Comparison of ENCODE assay signal across 1 cellular context in the genomic region with DNA sequence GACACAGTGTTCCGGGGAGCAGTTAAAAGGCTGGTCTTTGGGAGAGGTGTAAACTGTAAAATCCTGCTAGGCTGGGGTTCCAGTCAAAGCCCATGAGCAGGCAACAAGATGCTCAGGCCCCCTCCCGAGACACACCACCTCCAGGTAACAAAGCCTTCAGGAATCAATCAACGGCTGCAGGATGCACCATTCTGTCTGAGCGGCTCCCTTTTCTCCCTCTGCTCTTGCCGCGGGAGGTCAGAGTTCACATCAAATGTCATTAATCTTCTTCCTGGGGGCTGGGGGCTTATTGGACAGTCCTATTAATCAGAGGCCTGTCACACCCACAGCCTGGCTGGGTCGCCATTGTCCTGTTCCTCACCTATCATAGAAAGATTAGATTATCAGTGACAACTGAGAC.
TF ChIP-seq lines count a peak whose summit lies in the region.

No MANE protein-coding gene starts in this region.

TF ChIP-seq in GM23338, 12 proteins besides CTCF, POLR2A, EP300 and RAD21:
- TF ChIP-seq, protein P1, sequence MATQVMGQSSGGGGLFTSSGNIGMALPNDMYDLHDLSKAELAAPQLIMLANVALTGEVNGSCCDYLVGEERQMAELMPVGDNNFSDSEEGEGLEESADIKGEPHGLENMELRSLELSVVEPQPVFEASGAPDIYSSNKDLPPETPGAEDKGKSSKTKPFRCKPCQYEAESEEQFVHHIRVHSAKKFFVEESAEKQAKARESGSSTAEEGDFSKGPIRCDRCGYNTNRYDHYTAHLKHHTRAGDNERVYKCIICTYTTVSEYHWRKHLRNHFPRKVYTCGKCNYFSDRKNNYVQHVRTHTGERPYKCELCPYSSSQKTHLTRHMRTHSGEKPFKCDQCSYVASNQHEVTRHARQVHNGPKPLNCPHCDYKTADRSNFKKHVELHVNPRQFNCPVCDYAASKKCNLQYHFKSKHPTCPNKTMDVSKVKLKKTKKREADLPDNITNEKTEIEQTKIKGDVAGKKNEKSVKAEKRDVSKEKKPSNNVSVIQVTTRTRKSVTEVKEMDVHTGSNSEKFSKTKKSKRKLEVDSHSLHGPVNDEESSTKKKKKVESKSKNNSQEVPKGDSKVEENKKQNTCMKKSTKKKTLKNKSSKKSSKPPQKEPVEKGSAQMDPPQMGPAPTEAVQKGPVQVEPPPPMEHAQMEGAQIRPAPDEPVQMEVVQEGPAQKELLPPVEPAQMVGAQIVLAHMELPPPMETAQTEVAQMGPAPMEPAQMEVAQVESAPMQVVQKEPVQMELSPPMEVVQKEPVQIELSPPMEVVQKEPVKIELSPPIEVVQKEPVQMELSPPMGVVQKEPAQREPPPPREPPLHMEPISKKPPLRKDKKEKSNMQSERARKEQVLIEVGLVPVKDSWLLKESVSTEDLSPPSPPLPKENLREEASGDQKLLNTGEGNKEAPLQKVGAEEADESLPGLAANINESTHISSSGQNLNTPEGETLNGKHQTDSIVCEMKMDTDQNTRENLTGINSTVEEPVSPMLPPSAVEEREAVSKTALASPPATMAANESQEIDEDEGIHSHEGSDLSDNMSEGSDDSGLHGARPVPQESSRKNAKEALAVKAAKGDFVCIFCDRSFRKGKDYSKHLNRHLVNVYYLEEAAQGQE (IDR thresholded peaks at IDR 0.05; ENCODE audit: unreplicated experiment): no peak
- TF ChIP-seq JUNB (IDR thresholded peaks at IDR 0.05; ENCODE audit: unreplicated experiment) (no peak), EZH2 (IDR thresholded peaks at IDR 0.05; ENCODE audit: low read depth, unreplicated experiment) (no peak), NANOG (IDR thresholded peaks at IDR 0.05; ENCODE audit: borderline replicate concordance) (no peak), POLR2AphosphoS5 (IDR thresholded peaks at IDR 0.05; ENCODE audit: low read depth) (no peak), STAT1 (IDR thresholded peaks at IDR 0.05; ENCODE audit: unreplicated experiment) (no peak), EZH2phosphoT487 (IDR thresholded peaks at IDR 0.05; ENCODE audit: unreplicated experiment) (no peak), ZNF331 (CRISPR knock-in tag; IDR thresholded peaks at IDR 0.05; ENCODE audit: low read depth) (no peak), CREB1 (CRISPR knock-in tag; IDR thresholded peaks at IDR 0.05; ENCODE audit: low read depth) (no peak), ZNF114 (CRISPR knock-in tag; IDR thresholded peaks at IDR 0.05) (no peak)
- TF ChIP-seq, protein P2, sequence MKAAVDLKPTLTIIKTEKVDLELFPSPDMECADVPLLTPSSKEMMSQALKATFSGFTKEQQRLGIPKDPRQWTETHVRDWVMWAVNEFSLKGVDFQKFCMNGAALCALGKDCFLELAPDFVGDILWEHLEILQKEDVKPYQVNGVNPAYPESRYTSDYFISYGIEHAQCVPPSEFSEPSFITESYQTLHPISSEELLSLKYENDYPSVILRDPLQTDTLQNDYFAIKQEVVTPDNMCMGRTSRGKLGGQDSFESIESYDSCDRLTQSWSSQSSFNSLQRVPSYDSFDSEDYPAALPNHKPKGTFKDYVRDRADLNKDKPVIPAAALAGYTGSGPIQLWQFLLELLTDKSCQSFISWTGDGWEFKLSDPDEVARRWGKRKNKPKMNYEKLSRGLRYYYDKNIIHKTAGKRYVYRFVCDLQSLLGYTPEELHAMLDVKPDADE (IDR thresholded peaks at IDR 0.05): no peak
- TF ChIP-seq, protein P3, sequence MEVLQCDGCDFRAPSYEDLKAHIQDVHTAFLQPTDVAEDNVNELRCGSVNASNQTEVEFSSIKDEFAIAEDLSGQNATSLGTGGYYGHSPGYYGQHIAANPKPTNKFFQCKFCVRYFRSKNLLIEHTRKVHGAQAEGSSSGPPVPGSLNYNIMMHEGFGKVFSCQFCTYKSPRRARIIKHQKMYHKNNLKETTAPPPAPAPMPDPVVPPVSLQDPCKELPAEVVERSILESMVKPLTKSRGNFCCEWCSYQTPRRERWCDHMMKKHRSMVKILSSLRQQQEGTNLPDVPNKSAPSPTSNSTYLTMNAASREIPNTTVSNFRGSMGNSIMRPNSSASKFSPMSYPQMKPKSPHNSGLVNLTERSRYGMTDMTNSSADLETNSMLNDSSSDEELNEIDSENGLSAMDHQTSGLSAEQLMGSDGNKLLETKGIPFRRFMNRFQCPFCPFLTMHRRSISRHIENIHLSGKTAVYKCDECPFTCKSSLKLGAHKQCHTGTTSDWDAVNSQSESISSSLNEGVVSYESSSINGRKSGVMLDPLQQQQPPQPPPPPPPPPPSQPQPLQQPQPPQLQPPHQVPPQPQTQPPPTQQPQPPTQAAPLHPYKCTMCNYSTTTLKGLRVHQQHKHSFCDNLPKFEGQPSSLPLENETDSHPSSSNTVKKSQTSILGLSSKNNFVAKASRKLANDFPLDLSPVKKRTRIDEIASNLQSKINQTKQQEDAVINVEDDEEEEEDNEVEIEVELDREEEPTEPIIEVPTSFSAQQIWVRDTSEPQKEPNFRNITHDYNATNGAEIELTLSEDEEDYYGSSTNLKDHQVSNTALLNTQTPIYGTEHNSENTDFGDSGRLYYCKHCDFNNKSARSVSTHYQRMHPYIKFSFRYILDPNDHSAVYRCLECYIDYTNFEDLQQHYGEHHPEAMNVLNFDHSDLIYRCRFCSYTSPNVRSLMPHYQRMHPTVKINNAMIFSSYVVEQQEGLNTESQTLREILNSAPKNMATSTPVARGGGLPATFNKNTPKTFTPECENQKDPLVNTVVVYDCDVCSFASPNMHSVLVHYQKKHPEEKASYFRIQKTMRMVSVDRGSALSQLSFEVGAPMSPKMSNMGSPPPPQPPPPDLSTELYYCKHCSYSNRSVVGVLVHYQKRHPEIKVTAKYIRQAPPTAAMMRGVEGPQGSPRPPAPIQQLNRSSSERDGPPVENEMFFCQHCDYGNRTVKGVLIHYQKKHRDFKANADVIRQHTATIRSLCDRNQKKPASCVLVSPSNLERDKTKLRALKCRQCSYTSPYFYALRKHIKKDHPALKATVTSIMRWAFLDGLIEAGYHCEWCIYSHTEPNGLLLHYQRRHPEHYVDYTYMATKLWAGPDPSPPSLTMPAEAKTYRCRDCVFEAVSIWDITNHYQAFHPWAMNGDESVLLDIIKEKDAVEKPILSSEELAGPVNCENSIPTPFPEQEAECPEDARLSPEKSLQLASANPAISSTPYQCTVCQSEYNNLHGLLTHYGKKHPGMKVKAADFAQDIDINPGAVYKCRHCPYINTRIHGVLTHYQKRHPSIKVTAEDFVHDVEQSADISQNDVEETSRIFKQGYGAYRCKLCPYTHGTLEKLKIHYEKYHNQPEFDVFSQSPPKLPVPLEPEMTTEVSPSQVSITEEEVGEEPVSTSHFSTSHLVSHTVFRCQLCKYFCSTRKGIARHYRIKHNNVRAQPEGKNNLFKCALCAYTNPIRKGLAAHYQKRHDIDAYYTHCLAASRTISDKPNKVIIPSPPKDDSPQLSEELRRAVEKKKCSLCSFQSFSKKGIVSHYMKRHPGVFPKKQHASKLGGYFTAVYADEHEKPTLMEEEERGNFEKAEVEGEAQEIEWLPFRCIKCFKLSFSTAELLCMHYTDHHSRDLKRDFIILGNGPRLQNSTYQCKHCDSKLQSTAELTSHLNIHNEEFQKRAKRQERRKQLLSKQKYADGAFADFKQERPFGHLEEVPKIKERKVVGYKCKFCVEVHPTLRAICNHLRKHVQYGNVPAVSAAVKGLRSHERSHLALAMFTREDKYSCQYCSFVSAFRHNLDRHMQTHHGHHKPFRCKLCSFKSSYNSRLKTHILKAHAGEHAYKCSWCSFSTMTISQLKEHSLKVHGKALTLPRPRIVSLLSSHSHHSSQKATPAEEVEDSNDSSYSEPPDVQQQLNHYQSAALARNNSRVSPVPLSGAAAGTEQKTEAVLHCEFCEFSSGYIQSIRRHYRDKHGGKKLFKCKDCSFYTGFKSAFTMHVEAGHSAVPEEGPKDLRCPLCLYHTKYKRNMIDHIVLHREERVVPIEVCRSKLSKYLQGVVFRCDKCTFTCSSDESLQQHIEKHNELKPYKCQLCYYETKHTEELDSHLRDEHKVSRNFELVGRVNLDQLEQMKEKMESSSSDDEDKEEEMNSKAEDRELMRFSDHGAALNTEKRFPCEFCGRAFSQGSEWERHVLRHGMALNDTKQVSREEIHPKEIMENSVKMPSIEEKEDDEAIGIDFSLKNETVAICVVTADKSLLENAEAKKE (CRISPR knock-in tag; IDR thresholded peaks at IDR 0.05): no peak
